ENCODE assay signal across 1 cellular context in genomic region chr4:82519776-82520175, GRCh38.
TF ChIP-seq lines count a peak whose summit lies in the region.

No MANE protein-coding gene starts in this region.

TF ChIP-seq in GM23338, 12 proteins besides CTCF, POLR2A, EP300 and RAD21 (continued from another document):
- TF ChIP-seq, protein P1, sequence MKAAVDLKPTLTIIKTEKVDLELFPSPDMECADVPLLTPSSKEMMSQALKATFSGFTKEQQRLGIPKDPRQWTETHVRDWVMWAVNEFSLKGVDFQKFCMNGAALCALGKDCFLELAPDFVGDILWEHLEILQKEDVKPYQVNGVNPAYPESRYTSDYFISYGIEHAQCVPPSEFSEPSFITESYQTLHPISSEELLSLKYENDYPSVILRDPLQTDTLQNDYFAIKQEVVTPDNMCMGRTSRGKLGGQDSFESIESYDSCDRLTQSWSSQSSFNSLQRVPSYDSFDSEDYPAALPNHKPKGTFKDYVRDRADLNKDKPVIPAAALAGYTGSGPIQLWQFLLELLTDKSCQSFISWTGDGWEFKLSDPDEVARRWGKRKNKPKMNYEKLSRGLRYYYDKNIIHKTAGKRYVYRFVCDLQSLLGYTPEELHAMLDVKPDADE (IDR thresholded peaks at IDR 0.05), result no peak
- TF ChIP-seq EZH2 (IDR thresholded peaks at IDR 0.05; ENCODE audit: low read depth, unreplicated experiment) (no peak), CREB1 (CRISPR knock-in tag; IDR thresholded peaks at IDR 0.05; ENCODE audit: low read depth) (no peak), ZNF114 (CRISPR knock-in tag; IDR thresholded peaks at IDR 0.05) (no peak)
- TF ChIP-seq, protein P2, sequence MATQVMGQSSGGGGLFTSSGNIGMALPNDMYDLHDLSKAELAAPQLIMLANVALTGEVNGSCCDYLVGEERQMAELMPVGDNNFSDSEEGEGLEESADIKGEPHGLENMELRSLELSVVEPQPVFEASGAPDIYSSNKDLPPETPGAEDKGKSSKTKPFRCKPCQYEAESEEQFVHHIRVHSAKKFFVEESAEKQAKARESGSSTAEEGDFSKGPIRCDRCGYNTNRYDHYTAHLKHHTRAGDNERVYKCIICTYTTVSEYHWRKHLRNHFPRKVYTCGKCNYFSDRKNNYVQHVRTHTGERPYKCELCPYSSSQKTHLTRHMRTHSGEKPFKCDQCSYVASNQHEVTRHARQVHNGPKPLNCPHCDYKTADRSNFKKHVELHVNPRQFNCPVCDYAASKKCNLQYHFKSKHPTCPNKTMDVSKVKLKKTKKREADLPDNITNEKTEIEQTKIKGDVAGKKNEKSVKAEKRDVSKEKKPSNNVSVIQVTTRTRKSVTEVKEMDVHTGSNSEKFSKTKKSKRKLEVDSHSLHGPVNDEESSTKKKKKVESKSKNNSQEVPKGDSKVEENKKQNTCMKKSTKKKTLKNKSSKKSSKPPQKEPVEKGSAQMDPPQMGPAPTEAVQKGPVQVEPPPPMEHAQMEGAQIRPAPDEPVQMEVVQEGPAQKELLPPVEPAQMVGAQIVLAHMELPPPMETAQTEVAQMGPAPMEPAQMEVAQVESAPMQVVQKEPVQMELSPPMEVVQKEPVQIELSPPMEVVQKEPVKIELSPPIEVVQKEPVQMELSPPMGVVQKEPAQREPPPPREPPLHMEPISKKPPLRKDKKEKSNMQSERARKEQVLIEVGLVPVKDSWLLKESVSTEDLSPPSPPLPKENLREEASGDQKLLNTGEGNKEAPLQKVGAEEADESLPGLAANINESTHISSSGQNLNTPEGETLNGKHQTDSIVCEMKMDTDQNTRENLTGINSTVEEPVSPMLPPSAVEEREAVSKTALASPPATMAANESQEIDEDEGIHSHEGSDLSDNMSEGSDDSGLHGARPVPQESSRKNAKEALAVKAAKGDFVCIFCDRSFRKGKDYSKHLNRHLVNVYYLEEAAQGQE (IDR thresholded peaks at IDR 0.05; ENCODE audit: unreplicated experiment), result no peak
